In the genomic region with DNA sequence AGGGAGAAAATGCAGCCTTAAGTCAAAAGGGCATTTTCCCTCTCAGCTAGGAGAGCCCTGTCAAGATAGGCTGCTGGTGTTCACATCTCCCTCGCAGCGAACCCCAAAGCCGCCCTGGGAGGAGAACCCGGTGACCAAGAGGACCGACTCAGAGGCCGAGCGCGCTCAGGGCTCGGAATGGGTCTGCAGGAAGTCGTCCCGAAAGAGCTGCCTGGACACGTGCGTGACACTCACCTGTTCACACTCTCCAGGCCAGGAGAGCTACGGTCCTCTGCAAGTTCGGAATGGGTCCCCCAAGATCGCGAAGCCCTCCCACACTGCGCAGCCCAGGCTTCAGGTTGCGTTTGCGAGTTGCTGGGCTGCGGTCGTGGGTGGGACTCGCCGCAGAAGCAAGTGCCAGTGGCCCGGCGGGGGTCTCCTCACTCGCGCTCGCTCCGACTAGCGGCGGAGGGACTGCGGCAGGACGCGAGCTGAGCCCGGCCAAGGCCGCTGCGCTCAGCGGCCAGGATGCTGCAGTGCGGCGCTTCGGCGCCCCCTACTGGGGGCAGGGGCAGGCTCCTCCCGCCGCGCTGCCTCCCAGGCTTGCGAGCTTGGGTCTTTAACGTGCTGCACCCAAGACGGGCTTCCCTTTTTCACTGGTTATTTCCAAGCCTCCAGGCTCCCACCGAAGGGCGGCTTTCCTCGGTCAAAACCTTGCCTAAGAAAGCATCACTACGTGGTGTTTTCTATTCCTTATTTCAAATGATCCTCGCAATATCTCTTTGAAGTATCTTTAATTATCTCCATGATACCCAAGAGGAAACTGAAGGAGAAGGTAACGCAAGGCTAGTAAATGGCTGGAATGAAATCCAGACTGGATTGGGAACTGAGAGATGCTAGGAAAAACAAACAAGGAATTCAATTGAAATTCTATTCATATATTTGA, we compare ENCODE assay signal across 8 cellular contexts. TPM values are rescaled to one million over a fixed set of nuclear protein-coding genes. Genes with fewer than 3 reads are reported as not detected.
A peak's percentile ranks its signal among the peaks of the same experiment; 100 is the strongest.
DNase-seq lines count a peak whose midpoint lies in the region; ATAC-seq, FAIRE-seq and TF ChIP-seq lines count a peak whose summit lies in the region.

A gene with protein sequence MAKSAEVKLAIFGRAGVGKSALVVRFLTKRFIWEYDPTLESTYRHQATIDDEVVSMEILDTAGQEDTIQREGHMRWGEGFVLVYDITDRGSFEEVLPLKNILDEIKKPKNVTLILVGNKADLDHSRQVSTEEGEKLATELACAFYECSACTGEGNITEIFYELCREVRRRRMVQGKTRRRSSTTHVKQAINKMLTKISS (minus strand): TSS at position 457 of the 925 bp plus-strand sequence. CDS start 3,928 bp downstream, outside the sequence.

- DNase-seq in Daoy (ENCODE audit: low read depth) (peak; percentile 84), ascending aorta (ENCODE audit: low spot score in 2 of 2) (peak in 1 of 2 donors; percentile 91), hepatic stellate cell (ENCODE audit: low spot score) (peak; percentile 72), renal cortical epithelial cell (ENCODE audit: low read depth) (peak; percentile 44), urothelium cell line (ENCODE audit: low spot score) (no peak)
- DNase-seq in Jurkat, Clone E6-1 (ENCODE audit: low read depth, low spot score): peak; percentile 36

- peak within 1 kb of the TSS; percentile 83 to 86 for H3K27ac ChIP-seq in ascending aorta

- H3K36me3 ChIP-seq in ascending aorta: no peaks in the 10 kb centered on the region

- peaks cover 46% of the 10 kb centered on the region for H3K27me3 Mint-ChIP-seq in T-helper 1 cell treated with Interleukin-12 subunit alpha and Interleukin-12 subunit beta and Interleukin-4 antibody, amounts not matched to agents 30 μg/mL and 1 μg/mL, for 36 hours (ENCODE audit: low read depth)

- peak; percentile 44 for FAIRE-seq in urothelium cell line (lab: Jason Lieb, UNC)

- H3K36me3 Mint-ChIP-seq in T-helper 1 cell treated with Interleukin-12 subunit alpha and Interleukin-12 subunit beta and Interleukin-4 antibody, amounts not matched to agents 30 μg/mL and 1 μg/mL, for 36 hours (ENCODE audit: low read depth): no peaks in the 10 kb centered on the region

- no peaks in the 10 kb centered on the region for H3K9me3 ChIP-seq in ascending aorta

- peak within 1 kb of the TSS; percentile 38 for H3K4me3 Mint-ChIP-seq in T-helper 1 cell treated with Interleukin-12 subunit alpha and Interleukin-12 subunit beta and Interleukin-4 antibody, amounts not matched to agents 30 μg/mL and 1 μg/mL, for 36 hours

- no peak within 1 kb of the TSS for H3K27ac Mint-ChIP-seq in T-helper 1 cell treated with Interleukin-12 subunit alpha and Interleukin-12 subunit beta and Interleukin-4 antibody, amounts not matched to agents 30 μg/mL and 1 μg/mL, for 36 hours

- no peaks in the 10 kb centered on the region for H3K27me3 ChIP-seq in ascending aorta

- no peaks in the 10 kb centered on the region for H3K9me3 Mint-ChIP-seq in T-helper 1 cell treated with Interleukin-12 subunit alpha and Interleukin-12 subunit beta and Interleukin-4 antibody, amounts not matched to agents 30 μg/mL and 1 μg/mL, for 36 hours

- peaks cover 0 to 9% of the 10 kb centered on the region in 2 donors for H3K4me1 ChIP-seq in ascending aorta

- ATAC-seq in GM21619 (IDR thresholded peaks at IDR 0.05; ENCODE audit: unreplicated experiment): peak; percentile 92

- intact Hi-C loops in ascending aorta (cut with DNase I): loop anchor here (1.0 to 5.0 kb wide), 7 partner anchors 20 to 376 kb away; no protein-coding TSS in a partner anchor

- H3K4me1 Mint-ChIP-seq in T-helper 1 cell treated with Interleukin-12 subunit alpha and Interleukin-12 subunit beta and Interleukin-4 antibody, amounts not matched to agents 30 μg/mL and 1 μg/mL, for 36 hours (ENCODE audit: low read depth): no peaks in the 10 kb centered on the region

- no peak within 1 kb of the TSS for H3K4me3 ChIP-seq in Jurkat, Clone E6-1 (ENCODE audit: low read length)
- peak within 1 kb of the TSS; percentile 55 to 66 for H3K4me3 ChIP-seq in ascending aorta

- TF ChIP-seq CTCF in ascending aorta (IDR thresholded peaks at IDR 0.05): peak; percentile 98 to 100 (median 99)

RNA-seq across cellular contexts. Expression of the gene that starts here (rescaled TPM):
- total RNA-seq in Daoy (2014; rRNA removed; shearing (Covaris generic)): 0.40 TPM in 1 of 2 replicates, not detected in the other
- polyA plus RNA-seq in Jurkat, Clone E6-1 (2012; ENCODE audit: insufficient read depth, insufficient read length): not detected
- total RNA-seq in ascending aorta: 55.7 TPM
- total RNA-seq in renal cortical epithelial cell: 4.1 TPM in 1 of 2 replicates, not detected in the other

Comparison
In these comparisons a context has a peak if more than half of its experiments do, and no peak if none do; other contexts are left out.
1. RNA of the gene that starts here (total RNA-seq): 55.7 TPM in ascending aorta (single experiment); 4.1 TPM in renal cortical epithelial cell and 0.40 TPM in Daoy; every median in the first group is over 10 times any median in the second.
2. Peak in DNase-seq in Daoy; RNA of the gene not detected or under 1 TPM.